Comparison of ENCODE assay signal across 8 cellular contexts in the genomic region with DNA sequence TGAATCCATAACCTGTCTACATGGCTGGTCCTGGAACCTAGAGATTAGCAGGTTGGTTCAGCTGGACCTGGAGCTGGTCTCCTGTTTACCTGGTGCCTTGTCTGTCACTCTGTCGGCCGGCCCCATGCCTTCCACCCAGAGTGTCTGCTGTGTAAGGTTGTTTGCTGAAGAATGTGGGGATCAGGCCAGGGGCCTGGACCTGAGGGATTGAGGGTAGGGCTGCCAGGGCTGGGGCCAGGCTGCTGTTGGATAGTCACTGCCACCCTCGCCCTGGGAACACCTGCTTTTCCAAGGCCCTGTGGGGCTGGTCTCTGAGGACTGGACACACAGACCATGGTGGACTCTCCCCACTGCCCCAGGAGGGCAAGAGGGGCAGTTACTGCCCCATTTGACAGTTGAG. TPM values are rescaled to one million over a fixed set of nuclear protein-coding genes. Genes with fewer than 3 reads are reported as not detected.
DNase-seq lines count a peak whose midpoint lies in the region; ATAC-seq, FAIRE-seq and TF ChIP-seq lines count a peak whose summit lies in the region.
"Had no signal": no experiment of that assay in that cellular context is flagged by ENCODE, and none has a peak within 500 bp of the region (broad histone marks: within the 10 kb centered on the region; RNA-seq: fewer than 3 reads in every experiment).

No MANE protein-coding gene starts in this region.

- H3K4me1 ChIP-seq in HAP-1 (peaks cover 8% of the 10 kb centered on the region), ascending aorta (peaks cover 20 to 34% of the 10 kb centered on the region in 2 donors), HepG2 (ENCODE audit: insufficient read depth, low read length) (peaks cover 73% of the 10 kb centered on the region), stomach smooth muscle (ENCODE audit: control insufficient read depth, insufficient read depth, low read length) (peaks cover 51% of the 10 kb centered on the region)
- peaks cover 14% of the 10 kb centered on the region for H3K4me1 ChIP-seq in effector memory CD4-positive, alpha-beta T cell (ENCODE audit: control insufficient read depth, insufficient read depth, low read length, poor library complexity, severe bottlenecking)

- H3K36me3 ChIP-seq in HAP-1 (replicated peaks) (0 out of 2 replicates have a peak, but pooled peaks cover 4% of the 10 kb centered on the region), ascending aorta (no peaks in the 10 kb centered on the region), HepG2 (replicated peaks in 1 of 2; ENCODE audit: control insufficient read depth in 1 of 2, insufficient read depth in 2 of 2, low read length in 2 of 2) (no peaks in the 10 kb centered on the region; a peak in 1 of 5 replicates), stomach smooth muscle (ENCODE audit: control insufficient read depth in 2 of 2, insufficient read depth in 2 of 2, low read length in 2 of 2) (peaks cover 0 to 4% of the 10 kb centered on the region in 2 donors)
- H3K36me3 ChIP-seq in effector memory CD4-positive, alpha-beta T cell (ENCODE audit: control insufficient read depth, insufficient read depth, low read length): no peaks in the 10 kb centered on the region

- TF ChIP-seq CTCF in ascending aorta (IDR thresholded peaks at IDR 0.05): no peak
- no peak for TF ChIP-seq CTCF in HepG2 (CRISPR knock-in tag; IDR thresholded peaks at IDR 0.05)

- peaks cover 3% of the 10 kb centered on the region for H3K79me2 ChIP-seq in HepG2 (ENCODE audit: insufficient read depth, low read length)

- H3K9ac ChIP-seq in HepG2 (ENCODE audit: insufficient read depth, low read depth, low read length) (peak overlapping the region; percentile 54), stomach smooth muscle (ENCODE audit: low read length in 2 of 2) (peak overlapping the region; percentile 5 to 59)

- H3K4me3 ChIP-seq in HAP-1 (peak overlapping the region; percentile 44), ascending aorta (peak overlapping the region; percentile 64 to 90), HepG2 (replicated peaks in 1 of 3; ENCODE audit: insufficient read depth in 1 of 3, low read depth in 2 of 3, low read length in 3 of 3) (peak overlapping the region; percentile 59 to 79 (median 77); a peak in 5 of 6 replicates), stomach smooth muscle (ENCODE audit: low read length in 2 of 2) (peak overlapping the region; percentile 67 to 77)
- no peak overlapping the region for H3K4me3 ChIP-seq in effector memory CD4-positive, alpha-beta T cell (ENCODE audit: insufficient read depth, low read depth, low read length, poor library complexity, severe bottlenecking)

- ATAC-seq in HepG2 (no peak), HG02798 (IDR thresholded peaks at IDR 0.05; ENCODE audit: poor library complexity, unreplicated experiment) (no peak)

- peak overlapping the region; percentile 89 for H3K4me2 ChIP-seq in HepG2 (ENCODE audit: low read depth, low read length)

- DNase-seq in HAP-1 (ENCODE audit: low spot score in 2 of 2): no peak
- DNase-seq in ascending aorta (ENCODE audit: low spot score in 2 of 2): no peak
- DNase-seq in HepG2 (ENCODE audit: low spot score): no peak
- DNase-seq in NCI-H1092 treated with DMSO at 0.1 percent for 48 hours (lab: John Stamatoyannopoulos, UW): no peak
- no peak for DNase-seq in effector memory CD4-positive, alpha-beta T cell
- DNase-seq: NCI-H226 had no signal

- H3K27me3 ChIP-seq in HAP-1 (ENCODE audit: low read depth) (no peaks in the 10 kb centered on the region), ascending aorta (no peaks in the 10 kb centered on the region), HepG2 (ENCODE audit: control insufficient read depth in 1 of 2, insufficient read depth in 2 of 2, low read length in 2 of 2) (peaks cover 1 to 9% of the 10 kb centered on the region in 2 experiments; a peak in 2 of 5 replicates), stomach smooth muscle (ENCODE audit: control insufficient read depth in 1 of 2, insufficient read depth in 2 of 2, low read length in 2 of 2) (no peaks in the 10 kb centered on the region)
- H3K27me3 ChIP-seq in effector memory CD4-positive, alpha-beta T cell (replicated peaks; ENCODE audit: control insufficient read depth, insufficient read depth, low read length, poor library complexity, severe bottlenecking): no peaks in the 10 kb centered on the region

- no peak for FAIRE-seq in HepG2 (lab: Jason Lieb, UNC)

- BruUV-seq in HepG2 (replicated peaks; lab: Mats Ljungman, UMichigan): no TSS peak

- CTCF ChIA-PET in HepG2 (lab: Yijun Ruan, JAX; ENCODE audit: low intra/inter-chr PET ratio, low total read pairs): no interaction called here

- POLR2A ChIA-PET in HepG2 (lab: Yijun Ruan, JAX): interaction anchor here (0.8 to 6.2 kb wide), 5 partner anchors 7 to 125 kb away, joined by 4 to 62 read pairs (median 7); partner anchors contain the start of genes NTHL1 and TSC2

- 0 out of 2 replicates have a peak, but pooled peaks cover 7% of the 10 kb centered on the region for H4K20me1 ChIP-seq in HepG2 (ENCODE audit: insufficient read depth, low read length)

- H3K27ac ChIP-seq in ascending aorta (peak overlapping the region; percentile 27 to 45), HepG2 (ENCODE audit: extremely low read length, insufficient read depth, low read length) (no peak overlapping the region), stomach smooth muscle (ENCODE audit: low read length) (no peak overlapping the region)
- no peak overlapping the region for H3K27ac ChIP-seq in effector memory CD4-positive, alpha-beta T cell (ENCODE audit: insufficient read depth, low read length, poor library complexity, severe bottlenecking)

- intact Hi-C loops in ascending aorta (cut with DNase I) (loop anchor here (10.0 kb wide), 1 partner anchor 227 kb away; the partner anchor contains the start of gene ECI1), HepG2 (cut with micrococcal nuclease; ENCODE audit: unreplicated experiment) (no loop called here)

- in situ Hi-C loops in HAP-1 (cut with MboI; ENCODE audit: low sequenced_read_pairs) (no loop called here), HepG2 (cut with HindIII; ENCODE audit: extremely low pct_ligation_motif_present, low pct_unique_long_range_greater_than_20kb) (no loop called here)

- TF ChIP-seq EP300 in HepG2 (IDR thresholded peaks at IDR 0.05; ENCODE audit: low read depth in 2 of 2, low read length in 2 of 2) (no peak), HepG2 (CRISPR knock-in tag; IDR thresholded peaks at IDR 0.05; ENCODE audit: borderline replicate concordance) (no peak)

- no peaks in the 10 kb centered on the region for H3K9me3 ChIP-seq in HAP-1
- H3K9me3 ChIP-seq in ascending aorta: no peaks in the 10 kb centered on the region
- H3K9me3 ChIP-seq in HepG2 (ENCODE audit: low read length): no peaks in the 10 kb centered on the region
- H3K9me3 ChIP-seq in stomach smooth muscle (ENCODE audit: control insufficient read depth in 2 of 2, low read length in 2 of 2): no peaks in the 10 kb centered on the region
- no peaks in the 10 kb centered on the region for H3K9me3 ChIP-seq in effector memory CD4-positive, alpha-beta T cell (ENCODE audit: control insufficient read depth, low read length)

- WGBS in HepG2 (ENCODE audit: low lambda C conversion rate): no CpG with 5 or more reads among the region's 3 CpGs

- TF ChIP-seq POLR2A in HepG2 (IDR thresholded peaks at IDR 0.05; ENCODE audit: insufficient read depth in 1 of 2, low read depth in 2 of 2, low read length in 2 of 2): no peak

- no peak for TF ChIP-seq RAD21 in HepG2 (CRISPR knock-in tag; IDR thresholded peaks at IDR 0.05)

- no peak overlapping the region for H2AFZ ChIP-seq in HepG2 (ENCODE audit: low read length)

RNA-seq across cellular contexts. Expression of gene NHERF2, which starts 1.4 kb away (rescaled TPM):
- total RNA-seq in ascending aorta: 123 TPM
- total RNA-seq in HepG2 (2016; rRNA removed; fragmentation: Illumina TruSeq; extraction: Trizol): 15.8 and 23.7 TPM in 2 replicates
- total RNA-seq in HepG2 (2016; cell fraction: cytosol; rRNA removed; fragmentation: Illumina TruSeq; extraction: Trizol; ENCODE audit: low read depth): 17.2 and 21.7 TPM in 2 replicates
- 14.8 and 26.0 TPM in 2 replicates for total RNA-seq in HepG2 (2016; cell fraction: insoluble cytoplasmic fraction; rRNA removed; fragmentation: Illumina TruSeq; extraction: Trizol)
- total RNA-seq in HepG2 (2016; cell fraction: membrane; rRNA removed; fragmentation: Illumina TruSeq; extraction: Trizol): 42.5 and 44.6 TPM in 2 replicates
- 14.4 and 15.0 TPM in 2 replicates for total RNA-seq in HepG2 (2016; cell fraction: nucleus; rRNA removed; fragmentation: Illumina TruSeq; extraction: Trizol)
- polyA plus RNA-seq in HepG2 (2011; rRNA removed): 39.3 and 47.2 TPM in 2 replicates
- 28.8 and 54.4 TPM in 2 replicates for polyA plus RNA-seq in HepG2 (2011; cell fraction: cytosol; rRNA removed)
- polyA plus RNA-seq in HepG2 (2011; cell fraction: nucleus; rRNA removed): 94.7 and 105 TPM in 2 replicates
- 25.8 and 38.7 TPM in 2 replicates for polyA plus RNA-seq in HepG2 (2012)
- polyA plus RNA-seq in HepG2 (2016; cell fraction: cytosol; fragmentation: Illumina TruSeq; extraction: Trizol; ENCODE audit: low read depth): 54.0 and 63.1 TPM in 2 replicates
- 37.8 and 52.2 TPM in 2 replicates for polyA plus RNA-seq in HepG2 (2016; cell fraction: insoluble cytoplasmic fraction; fragmentation: Illumina TruSeq; extraction: Trizol; ENCODE audit: low read depth)
- 72.6 and 84.9 TPM in 2 replicates for polyA plus RNA-seq in HepG2 (2016; cell fraction: membrane; fragmentation: Illumina TruSeq; extraction: Trizol; ENCODE audit: low read depth)
- polyA plus RNA-seq in HepG2 (2016; cell fraction: nucleus; fragmentation: Illumina TruSeq; extraction: Trizol; ENCODE audit: insufficient read depth, low read depth): 53.4 and 59.6 TPM in 2 replicates
- 6.8 and 36.4 TPM in 2 replicates for polyA minus RNA-seq in HepG2 (2011; rRNA and poly(A)+ RNA removed; ENCODE audit: low replicate concordance)
- 24.4 and 28.2 TPM in 2 replicates for polyA minus RNA-seq in HepG2 (2011; cell fraction: cytosol; rRNA and poly(A)+ RNA removed)
- polyA minus RNA-seq in HepG2 (2011; cell fraction: nucleus; rRNA and poly(A)+ RNA removed): 13.3 and 13.8 TPM in 2 replicates

RNA-seq across cellular contexts. Expression of gene NPW, which starts 8.6 kb away (rescaled TPM):
- total RNA-seq in ascending aorta (not detected), HepG2 (2016; rRNA removed; fragmentation: Illumina TruSeq; extraction: Trizol) (0.97 TPM in 1 of 2 replicates, not detected in the other)
- total RNA-seq in HepG2 (2016; cell fraction: cytosol; rRNA removed; fragmentation: Illumina TruSeq; extraction: Trizol; ENCODE audit: low read depth): 1.1 and 2.6 TPM in 2 replicates
- 0.87 TPM in 1 of 2 replicates, not detected in the other for total RNA-seq in HepG2 (2016; cell fraction: insoluble cytoplasmic fraction; rRNA removed; fragmentation: Illumina TruSeq; extraction: Trizol)
- total RNA-seq in HepG2 (2016; cell fraction: membrane; rRNA removed; fragmentation: Illumina TruSeq; extraction: Trizol): 0.71 and 0.79 TPM in 2 replicates
- total RNA-seq in HepG2 (2016; cell fraction: nucleus; rRNA removed; fragmentation: Illumina TruSeq; extraction: Trizol): not detected in 2 replicates
- 0.24 and 0.25 TPM in 2 replicates for polyA plus RNA-seq in HepG2 (2011; rRNA removed)
- 0.50 and 0.85 TPM in 2 replicates for polyA plus RNA-seq in HepG2 (2011; cell fraction: cytosol; rRNA removed)
- 1.1 and 1.2 TPM in 2 replicates for polyA plus RNA-seq in HepG2 (2011; cell fraction: nucleus; rRNA removed)
- polyA plus RNA-seq in HepG2 (2012): 0.82 and 1.4 TPM in 2 replicates
- polyA plus RNA-seq in HepG2 (2016; cell fraction: cytosol; fragmentation: Illumina TruSeq; extraction: Trizol; ENCODE audit: low read depth): 0.87 and 1.2 TPM in 2 replicates
- polyA plus RNA-seq in HepG2 (2016; cell fraction: insoluble cytoplasmic fraction; fragmentation: Illumina TruSeq; extraction: Trizol; ENCODE audit: low read depth): 0.61 and 0.63 TPM in 2 replicates
- 0.42 and 0.81 TPM in 2 replicates for polyA plus RNA-seq in HepG2 (2016; cell fraction: membrane; fragmentation: Illumina TruSeq; extraction: Trizol; ENCODE audit: low read depth)
- polyA plus RNA-seq in HepG2 (2016; cell fraction: nucleus; fragmentation: Illumina TruSeq; extraction: Trizol; ENCODE audit: insufficient read depth, low read depth): 0.85 and 2.0 TPM in 2 replicates
- polyA minus RNA-seq in HepG2 (2011; rRNA and poly(A)+ RNA removed; ENCODE audit: low replicate concordance): 0.21 TPM in 1 of 2 replicates, not detected in the other
- polyA minus RNA-seq in HepG2 (2011; cell fraction: cytosol; rRNA and poly(A)+ RNA removed): 3.4 TPM in 1 of 2 replicates, not detected in the other
- 0.50 TPM in 1 of 2 replicates, not detected in the other for polyA minus RNA-seq in HepG2 (2011; cell fraction: nucleus; rRNA and poly(A)+ RNA removed)

RNA-seq across cellular contexts. Expression of gene ZNF598, which starts 18.5 kb away (rescaled TPM):
- total RNA-seq in ascending aorta (31.1 TPM), HepG2 (2016; rRNA removed; fragmentation: Illumina TruSeq; extraction: Trizol) (9.5 and 13.5 TPM in 2 replicates)
- total RNA-seq in HepG2 (2016; cell fraction: cytosol; rRNA removed; fragmentation: Illumina TruSeq; extraction: Trizol; ENCODE audit: low read depth): 7.8 and 8.6 TPM in 2 replicates
- 6.1 and 14.0 TPM in 2 replicates for total RNA-seq in HepG2 (2016; cell fraction: insoluble cytoplasmic fraction; rRNA removed; fragmentation: Illumina TruSeq; extraction: Trizol)
- total RNA-seq in HepG2 (2016; cell fraction: membrane; rRNA removed; fragmentation: Illumina TruSeq; extraction: Trizol): 8.0 and 9.4 TPM in 2 replicates
- total RNA-seq in HepG2 (2016; cell fraction: nucleus; rRNA removed; fragmentation: Illumina TruSeq; extraction: Trizol): 15.2 and 16.0 TPM in 2 replicates
- 14.2 and 17.6 TPM in 2 replicates for polyA plus RNA-seq in HepG2 (2011; rRNA removed)
- 10.9 and 19.8 TPM in 2 replicates for polyA plus RNA-seq in HepG2 (2011; cell fraction: cytosol; rRNA removed)
- 80.6 and 103 TPM in 2 replicates for polyA plus RNA-seq in HepG2 (2011; cell fraction: nucleus; rRNA removed)
- polyA plus RNA-seq in HepG2 (2012): 6.9 and 11.3 TPM in 2 replicates
- polyA plus RNA-seq in HepG2 (2016; cell fraction: cytosol; fragmentation: Illumina TruSeq; extraction: Trizol; ENCODE audit: low read depth): 4.2 and 5.0 TPM in 2 replicates
- 14.5 and 15.5 TPM in 2 replicates for polyA plus RNA-seq in HepG2 (2016; cell fraction: insoluble cytoplasmic fraction; fragmentation: Illumina TruSeq; extraction: Trizol; ENCODE audit: low read depth)
- 8.5 and 11.6 TPM in 2 replicates for polyA plus RNA-seq in HepG2 (2016; cell fraction: membrane; fragmentation: Illumina TruSeq; extraction: Trizol; ENCODE audit: low read depth)
- polyA plus RNA-seq in HepG2 (2016; cell fraction: nucleus; fragmentation: Illumina TruSeq; extraction: Trizol; ENCODE audit: insufficient read depth, low read depth): 58.7 and 59.3 TPM in 2 replicates
- polyA minus RNA-seq in HepG2 (2011; rRNA and poly(A)+ RNA removed; ENCODE audit: low replicate concordance): 25.2 and 28.9 TPM in 2 replicates
- polyA minus RNA-seq in HepG2 (2011; cell fraction: cytosol; rRNA and poly(A)+ RNA removed): 12.5 and 18.7 TPM in 2 replicates
- 12.6 and 18.4 TPM in 2 replicates for polyA minus RNA-seq in HepG2 (2011; cell fraction: nucleus; rRNA and poly(A)+ RNA removed)

RNA-seq across cellular contexts. Expression of gene NTHL1, which starts 19.5 kb away (rescaled TPM):
- total RNA-seq in ascending aorta: 59.5 TPM
- total RNA-seq in HepG2 (2016; rRNA removed; fragmentation: Illumina TruSeq; extraction: Trizol): 64.8 and 64.9 TPM in 2 replicates
- total RNA-seq in HepG2 (2016; cell fraction: cytosol; rRNA removed; fragmentation: Illumina TruSeq; extraction: Trizol; ENCODE audit: low read depth): 24.9 and 26.2 TPM in 2 replicates
- total RNA-seq in HepG2 (2016; cell fraction: insoluble cytoplasmic fraction; rRNA removed; fragmentation: Illumina TruSeq; extraction: Trizol): 69.4 and 70.6 TPM in 2 replicates
- 25.2 and 29.9 TPM in 2 replicates for total RNA-seq in HepG2 (2016; cell fraction: membrane; rRNA removed; fragmentation: Illumina TruSeq; extraction: Trizol)
- total RNA-seq in HepG2 (2016; cell fraction: nucleus; rRNA removed; fragmentation: Illumina TruSeq; extraction: Trizol): 22.8 and 26.0 TPM in 2 replicates
- 47.5 and 55.6 TPM in 2 replicates for polyA plus RNA-seq in HepG2 (2011; rRNA removed)
- polyA plus RNA-seq in HepG2 (2011; cell fraction: cytosol; rRNA removed): 63.4 and 112 TPM in 2 replicates
- 61.1 and 66.7 TPM in 2 replicates for polyA plus RNA-seq in HepG2 (2011; cell fraction: nucleus; rRNA removed)
- 19.7 and 24.2 TPM in 2 replicates for polyA plus RNA-seq in HepG2 (2012)
- 12.4 and 13.2 TPM in 2 replicates for polyA plus RNA-seq in HepG2 (2016; cell fraction: cytosol; fragmentation: Illumina TruSeq; extraction: Trizol; ENCODE audit: low read depth)
- polyA plus RNA-seq in HepG2 (2016; cell fraction: insoluble cytoplasmic fraction; fragmentation: Illumina TruSeq; extraction: Trizol; ENCODE audit: low read depth): 43.0 and 46.2 TPM in 2 replicates
- polyA plus RNA-seq in HepG2 (2016; cell fraction: membrane; fragmentation: Illumina TruSeq; extraction: Trizol; ENCODE audit: low read depth): 15.6 and 17.1 TPM in 2 replicates
- 42.8 and 44.9 TPM in 2 replicates for polyA plus RNA-seq in HepG2 (2016; cell fraction: nucleus; fragmentation: Illumina TruSeq; extraction: Trizol; ENCODE audit: insufficient read depth, low read depth)
- 25.8 and 50.8 TPM in 2 replicates for polyA minus RNA-seq in HepG2 (2011; rRNA and poly(A)+ RNA removed; ENCODE audit: low replicate concordance)
- polyA minus RNA-seq in HepG2 (2011; cell fraction: cytosol; rRNA and poly(A)+ RNA removed): 24.2 and 32.7 TPM in 2 replicates
- 9.3 and 11.6 TPM in 2 replicates for polyA minus RNA-seq in HepG2 (2011; cell fraction: nucleus; rRNA and poly(A)+ RNA removed)

RNA-seq across cellular contexts. Expression of gene TSC2, which starts 19.6 kb away (rescaled TPM):
- 258 TPM for total RNA-seq in ascending aorta
- total RNA-seq in HepG2 (2016; rRNA removed; fragmentation: Illumina TruSeq; extraction: Trizol): 10.3 and 19.6 TPM in 2 replicates
- 13.6 and 17.2 TPM in 2 replicates for total RNA-seq in HepG2 (2016; cell fraction: cytosol; rRNA removed; fragmentation: Illumina TruSeq; extraction: Trizol; ENCODE audit: low read depth)
- 7.7 and 19.6 TPM in 2 replicates for total RNA-seq in HepG2 (2016; cell fraction: insoluble cytoplasmic fraction; rRNA removed; fragmentation: Illumina TruSeq; extraction: Trizol)
- total RNA-seq in HepG2 (2016; cell fraction: membrane; rRNA removed; fragmentation: Illumina TruSeq; extraction: Trizol): 13.2 and 13.3 TPM in 2 replicates
- 21.2 and 34.7 TPM in 2 replicates for total RNA-seq in HepG2 (2016; cell fraction: nucleus; rRNA removed; fragmentation: Illumina TruSeq; extraction: Trizol)
- 40.4 and 44.6 TPM in 2 replicates for polyA plus RNA-seq in HepG2 (2011; rRNA removed)
- 13.0 and 19.7 TPM in 2 replicates for polyA plus RNA-seq in HepG2 (2011; cell fraction: cytosol; rRNA removed)
- polyA plus RNA-seq in HepG2 (2011; cell fraction: nucleus; rRNA removed): 352 and 473 TPM in 2 replicates
- 50.1 and 57.0 TPM in 2 replicates for polyA plus RNA-seq in HepG2 (2012)
- 2.9 and 4.1 TPM in 2 replicates for polyA plus RNA-seq in HepG2 (2016; cell fraction: cytosol; fragmentation: Illumina TruSeq; extraction: Trizol; ENCODE audit: low read depth)
- polyA plus RNA-seq in HepG2 (2016; cell fraction: insoluble cytoplasmic fraction; fragmentation: Illumina TruSeq; extraction: Trizol; ENCODE audit: low read depth): 13.2 and 17.7 TPM in 2 replicates
- 5.4 and 5.7 TPM in 2 replicates for polyA plus RNA-seq in HepG2 (2016; cell fraction: membrane; fragmentation: Illumina TruSeq; extraction: Trizol; ENCODE audit: low read depth)
- 82.5 and 84.9 TPM in 2 replicates for polyA plus RNA-seq in HepG2 (2016; cell fraction: nucleus; fragmentation: Illumina TruSeq; extraction: Trizol; ENCODE audit: insufficient read depth, low read depth)
- polyA minus RNA-seq in HepG2 (2011; rRNA and poly(A)+ RNA removed; ENCODE audit: low replicate concordance): 69.9 and 84.9 TPM in 2 replicates
- 25.5 and 36.2 TPM in 2 replicates for polyA minus RNA-seq in HepG2 (2011; cell fraction: cytosol; rRNA and poly(A)+ RNA removed)
- polyA minus RNA-seq in HepG2 (2011; cell fraction: nucleus; rRNA and poly(A)+ RNA removed): 59.4 and 61.0 TPM in 2 replicates

Comparison
In these comparisons a context has a peak if more than half of its experiments do, and no peak if none do; other contexts are left out.
1. H3K27ac ChIP-seq: peak in ascending aorta (2 of 2); none in HepG2 (single experiment), stomach smooth muscle (single experiment) and effector memory CD4-positive, alpha-beta T cell (single experiment).